Comparison of ENCODE assay signal across 1 cellular context in the genomic region with DNA sequence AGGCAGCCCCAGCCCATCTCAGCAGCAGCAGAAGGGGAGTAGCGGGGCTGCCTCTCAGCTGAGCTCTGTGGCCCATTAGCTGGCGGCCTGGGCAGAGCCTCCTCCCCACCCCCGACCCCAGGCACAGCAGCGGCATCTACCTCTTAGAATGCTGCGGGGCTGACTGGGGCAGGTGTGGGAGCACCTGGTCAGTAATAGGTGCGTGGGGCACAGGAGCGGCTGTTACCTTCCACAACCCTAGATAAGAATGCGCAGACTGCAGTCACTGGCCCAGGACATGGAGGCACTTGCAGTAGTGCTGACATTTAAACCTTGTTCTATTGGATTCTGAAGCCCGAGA.
TF ChIP-seq lines count a peak whose summit lies in the region.

No MANE protein-coding gene starts in this region.

TF ChIP-seq in HepG2, 621 proteins besides CTCF, POLR2A, EP300 and RAD21:
- TF ChIP-seq ZNF7 (CRISPR knock-in tag; IDR thresholded peaks at IDR 0.05): no peak
- TF ChIP-seq ZNF747 (CRISPR knock-in tag; IDR thresholded peaks at IDR 0.05; ENCODE audit: borderline replicate concordance): no peak
- no peak for TF ChIP-seq ZFP62 (CRISPR knock-in tag; IDR thresholded peaks at IDR 0.05)
